In genomic region chr7:95411036-95411435, GRCh38 we compare ENCODE assay signal across 1 cellular context.
TF ChIP-seq lines count a peak whose summit lies in the region.

No MANE protein-coding gene starts in this region.

TF ChIP-seq in IMR-90, 13 proteins besides CTCF, POLR2A, EP300 and RAD21:
- TF ChIP-seq RCOR1 (IDR thresholded peaks at IDR 0.05; ENCODE audit: insufficient replicate concordance, low read length) (no peak), FOS (IDR thresholded peaks at IDR 0.05; ENCODE audit: low read depth, low read length) (peak; percentile 25; the same call in 1 of the 2 replicates)
TF ChIP-seq in IMR-90: peak in this region for 1.
